In genomic region chr10:97079157-97079435, GRCh38 we compare ENCODE assay signal across 7 cellular contexts.
"Had no signal": no experiment of that assay in that cellular context is flagged by ENCODE, and none has a peak within 500 bp of the region (broad histone marks: within the 10 kb centered on the region; RNA-seq: fewer than 3 reads in every experiment).

No MANE protein-coding gene starts in this region.

- H3K27ac ChIP-seq: HL-60 had no signal

- FAIRE-seq: HepG2, HTR-8/SVneo, K562 had no signal

- H3K4me3 ChIP-seq: K562 had no signal

- DNase-seq: IMR-90, KBM-7, KG1 had no signal
